ENCODE assay signal across 21 cellular contexts in the genomic region with DNA sequence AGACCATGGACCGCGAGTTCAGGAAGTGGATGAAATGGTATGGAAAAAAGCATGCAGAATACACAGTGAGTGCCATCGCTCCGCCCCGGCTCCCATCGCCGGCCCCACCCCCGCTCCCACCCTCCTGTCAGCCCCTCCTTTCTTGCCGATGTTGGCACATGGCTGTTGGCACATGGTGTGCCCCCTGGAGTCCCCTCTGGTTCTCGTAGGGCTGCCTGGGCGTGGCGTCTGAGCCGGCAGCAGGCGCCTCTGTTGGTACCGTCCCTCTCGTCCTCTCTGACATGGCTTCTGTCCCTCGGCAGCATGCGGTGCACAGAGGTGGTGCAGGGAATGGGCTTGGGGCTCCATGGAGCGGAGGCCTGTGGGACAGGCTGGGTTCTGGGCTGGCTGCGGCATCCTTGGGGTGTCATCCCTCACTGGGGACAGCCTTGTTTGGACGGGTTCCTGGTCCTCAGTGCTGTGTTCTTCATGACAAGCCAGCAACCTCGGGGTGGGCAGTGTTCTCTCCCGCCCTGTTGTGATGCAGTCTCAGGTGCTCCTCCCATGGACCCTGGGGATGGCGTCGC. TPM values are rescaled to one million over a fixed set of nuclear protein-coding genes. Genes with fewer than 3 reads are reported as not detected.
"Had no signal": no experiment of that assay in that cellular context is flagged by ENCODE, and none has a peak within 500 bp of the region (broad histone marks: within the 10 kb centered on the region; RNA-seq: fewer than 3 reads in every experiment).

No MANE protein-coding gene starts in this region.

- H3K36me3 Mint-ChIP-seq: naive B cell had no signal

- H3K27me3 Mint-ChIP-seq: naive B cell had no signal

- H3K9ac ChIP-seq: parathyroid adenoma had no signal

- H3K9me3 ChIP-seq: prostate gland, sigmoid colon, stomach, thoracic aorta, transverse colon had no signal

- H3K4me1 ChIP-seq: foreskin keratinocyte, parathyroid adenoma, prostate gland, sigmoid colon had no signal

- H3K4me1 Mint-ChIP-seq: endodermal cell, nephron had no signal

- FAIRE-seq: endothelial cell of umbilical vein, keratinocyte had no signal

- H3K9me3 Mint-ChIP-seq: endodermal cell, immature natural killer cell, naive B cell, nephron had no signal

- H3K4me3 Mint-ChIP-seq: endodermal cell, immature natural killer cell, naive B cell, nephron had no signal

- DNase-seq: effector CD4-positive, alpha-beta T cell; endodermal cell; erythroblast; foreskin keratinocyte; immature natural killer cell; mesendoderm; naive B cell; sigmoid colon; stimulated activated CD4-positive, alpha-beta T cell treated with anti-CD3 and anti-CD28 coated beads, Interleukin-12 subunit alpha, Interleukin-12 subunit beta, amount 100 ng/mL, for 4 hours; stimulated activated naive CD4-positive, alpha-beta T cell; stomach; transverse colon had no signal

- H3K4me3 ChIP-seq: coronary artery, prostate gland, sigmoid colon, skin epidermis, stomach, thoracic aorta, transverse colon had no signal

- H3K27ac Mint-ChIP-seq: endodermal cell, immature natural killer cell, nephron had no signal

- ATAC-seq: foreskin keratinocyte had no signal

- H3K27ac ChIP-seq: coronary artery, foreskin keratinocyte, parathyroid adenoma, prostate gland, sigmoid colon, skin epidermis, stomach, thoracic aorta, transverse colon had no signal

- H2AFZ ChIP-seq: parathyroid adenoma had no signal

- H3K27me3 ChIP-seq: foreskin keratinocyte, sigmoid colon, stomach, transverse colon had no signal

RNA-seq across cellular contexts. Expression of a gene that starts 54.5 kb away (rescaled TPM):
- total RNA-seq: urinary bladder had no signal
- polyA plus RNA-seq: immature natural killer cell had no signal
